Comparison of ENCODE assay signal across 10 cellular contexts in genomic region chr6:117253785-117254184, GRCh38. TPM values are rescaled to one million over a fixed set of nuclear protein-coding genes. Genes with fewer than 3 reads are reported as not detected.
"Had no signal": no experiment of that assay in that cellular context is flagged by ENCODE, and none has a peak within 500 bp of the region (broad histone marks: within the 10 kb centered on the region; RNA-seq: fewer than 3 reads in every experiment).

No MANE protein-coding gene starts in this region.

- H2AFZ ChIP-seq: GM23248 had no signal

- H3K9me3 ChIP-seq: HAP-1 had no signal

- H3K36me3 ChIP-seq: HAP-1 had no signal

- H3K4me3 ChIP-seq: GM23248, HAP-1 had no signal

- H3K4me2 ChIP-seq: KMS-11 had no signal

- DNase-seq: GM23248, GOT3, H7, IMR-90, KBM-7 had no signal

- H3K9ac ChIP-seq: GM23248, KMS-11 had no signal

- H3K4me1 ChIP-seq: HAP-1 had no signal

- ATAC-seq: HCT116 had no signal

- H3K27ac ChIP-seq: GM23248, HL-60, KMS-11 had no signal

RNA-seq across cellular contexts. Expression of gene VGLL2, which starts 11.6 kb away (rescaled TPM):
- total RNA-seq: GM23248, H7, HT1080, IMR-90 had no signal
- polyA plus RNA-seq: GM23248, IMR-90 had no signal
